ENCODE assay signal across 9 cellular contexts in genomic region chr7:152459724-152460251, GRCh38. TPM values are rescaled to one million over a fixed set of nuclear protein-coding genes. Genes with fewer than 3 reads are reported as not detected.
A peak's percentile ranks its signal among the peaks of the same experiment; 100 is the strongest.
DNase-seq lines count a peak whose midpoint lies in the region; ATAC-seq and TF ChIP-seq lines count a peak whose summit lies in the region.
"Had no signal": no experiment of that assay in that cellular context is flagged by ENCODE, and none has a peak within 500 bp of the region (broad histone marks: within the 10 kb centered on the region; RNA-seq: fewer than 3 reads in every experiment).

No MANE protein-coding gene starts in this region.

- DNase-seq in HFF-Myc (ENCODE audit: extremely low read depth, low read depth), result peak; percentile 19
- DNase-seq in NCI-H226, result peak; percentile 14
- peak; percentile 41 for DNase-seq in choroid plexus epithelial cell (ENCODE audit: low read depth)
- peak; percentile 65 for DNase-seq in pons (ENCODE audit: low spot score)
- no peak for DNase-seq in sciatic nerve (ENCODE audit: low spot score)
- DNase-seq in activated CD8-positive, alpha-beta memory T cell treated with anti-CD3 and anti-CD28 coated beads for 24 hours, result no peak
- DNase-seq: T1000 had no signal

- intact Hi-C loops in sciatic nerve (cut with DNase I), result no loop called here

- H3K4me3 ChIP-seq in HFF-Myc (replicated peaks; ENCODE audit: low read depth, low read length) (no peak overlapping the region), choroid plexus epithelial cell (ENCODE audit: low read depth, low read length) (no peak overlapping the region)

- ATAC-seq in HG03135 (IDR thresholded peaks at IDR 0.05; ENCODE audit: unreplicated experiment) (no peak), sciatic nerve (no peak), HG03095 (IDR thresholded peaks at IDR 0.05; ENCODE audit: unreplicated experiment) (no peak)

- TF ChIP-seq CTCF in HFF-Myc (IDR thresholded peaks at IDR 0.05; ENCODE audit: low read depth, low read length, missing control alignments) (no peak), choroid plexus epithelial cell (conservative IDR thresholded peaks at IDR 0.05; ENCODE audit: low read depth, low read length) (no peak)

RNA-seq across cellular contexts. Expression of gene KMT2C, which starts 24.0 kb away (rescaled TPM):
- total RNA-seq in sciatic nerve, result 140 TPM

Comparison
In these comparisons a context has a peak if more than half of its experiments do, and no peak if none do; other contexts are left out.
1. DNase-seq: peak in HFF-Myc (single experiment), NCI-H226 (single experiment), choroid plexus epithelial cell (single experiment) and pons (single experiment); none in sciatic nerve (single experiment) and activated CD8-positive, alpha-beta memory T cell treated with anti-CD3 and anti-CD28 coated beads for 24 hours (single experiment).